ENCODE assay signal across 21 cellular contexts in genomic region chr1:94033849-94034248, GRCh38.
DNase-seq lines count a peak whose midpoint lies in the region; ATAC-seq, FAIRE-seq and TF ChIP-seq lines count a peak whose summit lies in the region.
"Had no signal": no experiment of that assay in that cellular context is flagged by ENCODE, and none has a peak within 500 bp of the region (broad histone marks: within the 10 kb centered on the region; RNA-seq: fewer than 3 reads in every experiment).

No MANE protein-coding gene starts in this region.

- H3K79me2 ChIP-seq in HCT116 (ENCODE audit: insufficient read depth, low read length), result no peaks in the 10 kb centered on the region
- no peaks in the 10 kb centered on the region for H3K79me2 ChIP-seq in endothelial cell of umbilical vein (ENCODE audit: control insufficient read depth, insufficient read depth, low read length)

- H3K4me1 ChIP-seq in HCT116 (ENCODE audit: control insufficient read depth in 1 of 2, insufficient read depth in 2 of 2, low read length in 2 of 2), result peaks cover 2 to 5% of the 10 kb centered on the region in 2 experiments; a peak in 1 of 4 replicates
- peaks cover 21% of the 10 kb centered on the region for H3K4me1 ChIP-seq in endothelial cell of umbilical vein (ENCODE audit: control insufficient read depth, extremely low read depth, insufficient read depth, low read length)
- H3K4me1 ChIP-seq in upper lobe of right lung, result no peaks in the 10 kb centered on the region
- H3K4me1 ChIP-seq in mucosa of descending colon (ENCODE audit: low read depth), result no peaks in the 10 kb centered on the region

- H3K27ac ChIP-seq in HCT116 (ENCODE audit: low read depth, low read length) (no peak overlapping the region), endothelial cell of umbilical vein (ENCODE audit: insufficient read depth, low read depth, low read length) (no peak overlapping the region), upper lobe of right lung (no peak overlapping the region)
- H3K27ac ChIP-seq: HL-60, KMS-11 had no signal

- TF ChIP-seq CTCF in HCT116 (IDR thresholded peaks at IDR 0.05 in 2 of 3, conservative IDR thresholded peaks at IDR 0.05 in 1 of 3; ENCODE audit: borderline replicate concordance in 1 of 3, insufficient read depth in 1 of 3, low read depth in 2 of 3, low read length in 2 of 3) (no peak), endothelial cell of umbilical vein (IDR thresholded peaks at IDR 0.05; ENCODE audit: extremely low read depth in 1 of 2, insufficient read depth in 1 of 2, low read depth in 1 of 2, low read length in 2 of 2) (no peak), upper lobe of right lung (IDR thresholded peaks at IDR 0.05) (no peak), mucosa of descending colon (IDR thresholded peaks at IDR 0.05) (no peak)

- no peak for TF ChIP-seq RAD21 in HCT116 (IDR thresholded peaks at IDR 0.05; ENCODE audit: low read depth)

- H3K9me2 ChIP-seq in HCT116 (ENCODE audit: insufficient read depth), result no peaks in the 10 kb centered on the region

- RAD21 ChIA-PET in HCT116 (lab: Charles Lee; ENCODE audit: low non-redundant PET in 1 of 2, low total read pairs in 2 of 2, uncharacterized antibody in 2 of 2, unreplicated experiment in 2 of 2), result interaction anchor here (0.7 to 1.6 kb wide), 2 partner anchors 191 to 302 kb away, joined by 3 to 5 read pairs; no protein-coding TSS in a partner anchor

- POLR2A ChIA-PET in HCT116 (lab: Charles Lee) (interaction anchor here (1.2 kb wide), 1 partner anchor 13 kb away, joined by 3 read pairs; no protein-coding TSS in a partner anchor), endothelial cell of umbilical vein (lab: Charles Lee) (no interaction called here)

- peak; percentile 77 for FAIRE-seq in endothelial cell of umbilical vein (lab: Jason Lieb, UNC)

- TF ChIP-seq POLR2A in HCT116 (IDR thresholded peaks at IDR 0.05; ENCODE audit: borderline replicate concordance, extremely low read depth, insufficient read depth, insufficient read length) (no peak), endothelial cell of umbilical vein (IDR thresholded peaks at IDR 0.05; ENCODE audit: low read depth, low read length) (no peak)

- BruUV-seq in HCT116 (replicated peaks; lab: Mats Ljungman, UMichigan), result no TSS peak
- no TSS peak for BruUV-seq in endothelial cell of umbilical vein (replicated peaks; lab: Mats Ljungman, UMichigan)

- ATAC-seq in HCT116 (peak; percentile 36; the same call in 1 of the 2 replicates), SK-N-SH treated with all-trans-retinoic acid at 6 μM for 48 hours (peak; percentile 59), upper lobe of right lung (no peak), mucosa of descending colon (no peak)

- H4K20me1 ChIP-seq in HCT116 (ENCODE audit: insufficient read depth) (no peaks in the 10 kb centered on the region), endothelial cell of umbilical vein (replicated peaks; ENCODE audit: control insufficient read depth, extremely low read depth, insufficient read depth, low read length) (no peaks in the 10 kb centered on the region)
- H4K20me1 ChIP-seq: BLaER1 treated with 17β-estradiol and CSF1 and Interleukin-3, amounts not matched to agents 10 nM and 100 nM had no signal

- intact Hi-C loops in HCT116 (cut with micrococcal nuclease) (no loop called here), endothelial cell of umbilical vein (cut with micrococcal nuclease) (no loop called here), upper lobe of right lung (cut with DNase I) (no loop called here), mucosa of descending colon (cut with DNase I, micrococcal nuclease) (no loop called here)

- H3K4me3 ChIP-seq in HCT116 (replicated peaks in 1 of 2; ENCODE audit: low read depth in 1 of 2, low read length in 2 of 2) (no peak overlapping the region), endothelial cell of umbilical vein (replicated peaks in 1 of 3; ENCODE audit: insufficient read depth in 1 of 3, low read depth in 1 of 3, low read length in 3 of 3) (no peak overlapping the region), upper lobe of right lung (no peak overlapping the region), mucosa of descending colon (no peak overlapping the region)
- H3K4me3 ChIP-seq: BLaER1 treated with 17β-estradiol and CSF1 and Interleukin-3, amounts not matched to agents 10 nM and 100 nM had no signal

- no peaks in the 10 kb centered on the region for H3K27me3 ChIP-seq in HCT116 (ENCODE audit: insufficient read depth, low read length)
- no peaks in the 10 kb centered on the region for H3K27me3 ChIP-seq in endothelial cell of umbilical vein (ENCODE audit: control insufficient read depth in 2 of 2, insufficient read depth in 2 of 2, low read length in 2 of 2)
- H3K27me3 ChIP-seq in upper lobe of right lung, result no peaks in the 10 kb centered on the region
- H3K27me3 ChIP-seq: BLaER1 treated with 17β-estradiol and CSF1 and Interleukin-3, amounts not matched to agents 10 nM and 100 nM had no signal

- dilution Hi-C loops in endothelial cell of umbilical vein (cut with MboI; ENCODE audit: extremely low pct_ligation_motif_present, low sequenced_read_pairs), result no loop called here

- H3K9me3 ChIP-seq in HCT116 (ENCODE audit: control insufficient read depth in 1 of 2, insufficient read depth in 1 of 2, low read depth in 1 of 2, low read length in 2 of 2) (no peaks in the 10 kb centered on the region), endothelial cell of umbilical vein (replicated peaks; ENCODE audit: control insufficient read depth, insufficient read depth, low read length) (no peaks in the 10 kb centered on the region), upper lobe of right lung (no peaks in the 10 kb centered on the region), mucosa of descending colon (no peaks in the 10 kb centered on the region)
- H3K9me3 ChIP-seq: BLaER1 treated with 17β-estradiol and CSF1 and Interleukin-3, amounts not matched to agents 10 nM and 100 nM; Caco-2 had no signal

- DNase-seq in HCT116 (ENCODE audit: low read depth, low spot score) (no peak), endothelial cell of umbilical vein (ENCODE audit: low read depth, low spot score) (peak; percentile 68), renal cortical epithelial cell (ENCODE audit: low read depth) (peak; percentile 73), upper lobe of right lung (no peak), DMS79 (lab: John Stamatoyannopoulos, UW) (no peak), mucosa of descending colon (no peak), NCI-H226 (no peak)
- DNase-seq: ACHN; Caco-2; CD4-positive, alpha-beta memory T cell; H9; NCI-H1105; NCI-H146; NCI-H2029; NCI-H446; NCI-H526; Right ventricle myocardium superior had no signal

- H3K9ac ChIP-seq in HCT116 (ENCODE audit: low read length), result no peak overlapping the region
- no peak overlapping the region for H3K9ac ChIP-seq in endothelial cell of umbilical vein (replicated peaks; ENCODE audit: extremely low read depth, insufficient read depth, low read length)
- H3K9ac ChIP-seq: BLaER1 treated with 17β-estradiol and CSF1 and Interleukin-3, amounts not matched to agents 10 nM and 100 nM; KMS-11 had no signal

- H3K36me3 ChIP-seq in HCT116 (ENCODE audit: control insufficient read depth in 1 of 2, insufficient read depth in 2 of 2, low read length in 2 of 2), result no peaks in the 10 kb centered on the region
- H3K36me3 ChIP-seq in endothelial cell of umbilical vein (ENCODE audit: control insufficient read depth in 2 of 2, extremely low read depth in 1 of 2, insufficient read depth in 2 of 2, low read length in 2 of 2), result no peaks in the 10 kb centered on the region
- no peaks in the 10 kb centered on the region for H3K36me3 ChIP-seq in upper lobe of right lung
- H3K36me3 ChIP-seq in mucosa of descending colon (ENCODE audit: low read depth), result no peaks in the 10 kb centered on the region
- H3K36me3 ChIP-seq: BLaER1 treated with 17β-estradiol and CSF1 and Interleukin-3, amounts not matched to agents 10 nM and 100 nM had no signal

- H3K4me2 ChIP-seq in HCT116 (ENCODE audit: low read length) (no peak overlapping the region), endothelial cell of umbilical vein (ENCODE audit: insufficient read depth, low read length) (no peak overlapping the region)
- H3K4me2 ChIP-seq: KMS-11 had no signal

- H3K9me1 ChIP-seq in endothelial cell of umbilical vein (replicated peaks; ENCODE audit: control insufficient read depth, extremely low read depth, insufficient read depth, low read length), result no peaks in the 10 kb centered on the region

- H2AFZ ChIP-seq in HCT116 (ENCODE audit: low read depth, low read length, poor library complexity, severe bottlenecking) (no peak overlapping the region), endothelial cell of umbilical vein (ENCODE audit: low read depth, low read length) (no peak overlapping the region)

- CTCF ChIA-PET in HCT116 (lab: Charles Lee), result interaction anchor here (1.7 to 21.2 kb wide), 3 partner anchors 8 to 301 kb away, joined by 6 to 338 read pairs (median 8); no protein-coding TSS in a partner anchor
- CTCF ChIA-PET in endothelial cell of umbilical vein (lab: Charles Lee), result interaction anchor here (0.7 to 32.6 kb wide), 8 partner anchors 7 to 384 kb away, joined by 3 to 1439 read pairs (median 15); partner anchors contain the start of genes ABCD3, ARHGAP29 and GCLM

TF ChIP-seq in HCT116, 20 proteins besides CTCF, POLR2A, EP300 and RAD21:
- TF ChIP-seq SIN3A (IDR thresholded peaks at IDR 0.05; ENCODE audit: low read depth), result no peak
- no peak for TF ChIP-seq EZH2phosphoT487 (IDR thresholded peaks at IDR 0.05; ENCODE audit: borderline replicate concordance)
- peak; percentile 54 for TF ChIP-seq TCF7L2 (IDR thresholded peaks at IDR 0.05; ENCODE audit: borderline replicate concordance, extremely low read depth, insufficient read depth, insufficient read length)
TF ChIP-seq in HCT116: peak in this region for 1.

TF ChIP-seq in SK-N-SH treated with all-trans-retinoic acid at 6 μM for 48 hours, 23 proteins besides CTCF, POLR2A, EP300 and RAD21:
- no peak for TF ChIP-seq ZNF8 (CRISPR knock-in tag; IDR thresholded peaks at IDR 0.05)
- TF ChIP-seq ZC3H10 (CRISPR knock-in tag; IDR thresholded peaks at IDR 0.05), result no peak

TF ChIP-seq in endothelial cell of umbilical vein, 7 proteins besides CTCF, POLR2A, EP300 and RAD21:
- TF ChIP-seq EZH2 (IDR thresholded peaks at IDR 0.05; ENCODE audit: borderline replicate concordance, low read depth, low read length, severe bottlenecking) (no peak), FOS (IDR thresholded peaks at IDR 0.05; ENCODE audit: borderline replicate concordance, insufficient read depth, low read length) (peak; percentile 69), JUN (IDR thresholded peaks at IDR 0.05; ENCODE audit: borderline replicate concordance, insufficient read depth, insufficient read length, low read depth) (peak; percentile 61)

Comparison
In these comparisons a context has a peak if more than half of its experiments do, and no peak if none do; other contexts are left out.
1. ATAC-seq: peak in HCT116 (single experiment) and SK-N-SH treated with all-trans-retinoic acid at 6 μM for 48 hours (single experiment); none in upper lobe of right lung (single experiment) and mucosa of descending colon (single experiment).
2. DNase-seq: peak in endothelial cell of umbilical vein (single experiment) and renal cortical epithelial cell (single experiment); none in HCT116 (single experiment), upper lobe of right lung (single experiment), DMS79 (single experiment), mucosa of descending colon (0 of 3) and NCI-H226 (single experiment).